16 cellular contexts compared by ENCODE assay signal in genomic region chr20:62539646-62540045, GRCh38.
"Had no signal": no experiment of that assay in that cellular context is flagged by ENCODE, and none has a peak within 500 bp of the region (broad histone marks: within the 10 kb centered on the region; RNA-seq: fewer than 3 reads in every experiment).

No MANE protein-coding gene starts in this region.

- H3K27ac ChIP-seq: cardiac muscle cell, left lung, neural progenitor cell, ovary, vagina had no signal

- ATAC-seq: activated CD4-positive, alpha-beta T cell treated with anti-CD3 and anti-CD28 coated beads for 36 hours; effector memory CD8-positive, alpha-beta T cell; left lung; naive thymus-derived CD4-positive, alpha-beta T cell; stimulated activated naive CD8-positive, alpha-beta T cell treated with anti-CD3 and anti-CD28 coated beads, Interleukin-15, Interleukin-2, amounts not matched to agents 100 U/mL and 50 U/mL, for 24 hours; WTC11 had no signal

- H3K4me3 ChIP-seq: cardiac muscle cell, left lung, neural progenitor cell, ovary, vagina had no signal

- H3K27me3 ChIP-seq: cardiac muscle cell, neural progenitor cell, ovary, vagina had no signal

- H3K36me3 ChIP-seq: left lung, neural progenitor cell, ovary, vagina had no signal

- H3K9me3 ChIP-seq: left lung, vagina had no signal

- H3K9ac ChIP-seq: neural progenitor cell had no signal

- DNase-seq: activated CD4-positive, alpha-beta T cell treated with anti-CD3 and anti-CD28 coated beads for 36 hours; activated CD4-positive, alpha-beta T cell treated with anti-CD3 and anti-CD28 coated beads, Interleukin-2, amount 50 U/mL, for 48 hours; activated naive CD4-positive, alpha-beta T cell; activated naive CD8-positive, alpha-beta T cell treated with anti-CD3 and anti-CD28 coated beads for 36 hours; activated T-cell treated with anti-CD3 and anti-CD28 coated beads for 4 hours; effector memory CD8-positive, alpha-beta T cell; kidney; left lung; naive thymus-derived CD4-positive, alpha-beta T cell; stimulated activated naive CD8-positive, alpha-beta T cell treated with anti-CD3 and anti-CD28 coated beads, Interleukin-15, Interleukin-2, amounts not matched to agents 100 U/mL and 50 U/mL, for 24 hours; trophoblast cell had no signal

- H3K4me1 ChIP-seq: left lung, neural progenitor cell had no signal
